In genomic region chr1:233615571-233615970, GRCh38 we compare ENCODE assay signal across 9 cellular contexts. TPM values are rescaled to one million over a fixed set of nuclear protein-coding genes. Genes with fewer than 3 reads are reported as not detected.
DNase-seq lines count a peak whose midpoint lies in the region; ATAC-seq, FAIRE-seq and TF ChIP-seq lines count a peak whose summit lies in the region.
"Had no signal": no experiment of that assay in that cellular context is flagged by ENCODE, and none has a peak within 500 bp of the region (broad histone marks: within the 10 kb centered on the region; RNA-seq: fewer than 3 reads in every experiment).

No MANE protein-coding gene starts in this region.

- no peaks in the 10 kb centered on the region for H3K9me3 Mint-ChIP-seq in activated naive CD4-positive, alpha-beta T cell treated with anti-CD3 and anti-CD28 coated beads, Interleukin-2, amount 10 ng/mL, durations not matched to agents 7 days and 5 days
- no peaks in the 10 kb centered on the region for H3K9me3 Mint-ChIP-seq in activated naive CD4-positive, alpha-beta T cell treated with anti-CD3 and anti-CD28 coated beads for 36 hours

- H2AFZ ChIP-seq in GM12878 (ENCODE audit: control insufficient read depth, low read depth, low read length) (no peak overlapping the region), keratinocyte (ENCODE audit: control insufficient read depth, low read length) (peak overlapping the region; percentile 54)

- in situ Hi-C loops in GM12878 (cut with MboI) (no loop called here), transverse colon (cut with MboI; ENCODE audit: low pct_ligation_motif_present in 1 of 4, low pct_unique_long_range_greater_than_20kb in 1 of 4, low sequenced_read_pairs in 3 of 4) (no loop called here)

- SMC1A ChIA-PET in GM12878 (lab: Charles Lee; ENCODE audit: uncharacterized antibody, unreplicated experiment), result interaction anchor here (1.2 to 1.7 kb wide), 2 partner anchors 15 to 39 kb away, joined by 4 to 5 read pairs; no protein-coding TSS in a partner anchor

- CTCF ChIA-PET in activated naive CD4-positive, alpha-beta T cell treated with anti-CD3 and anti-CD28 coated beads, Interleukin-2, amount 10 ng/mL, durations not matched to agents 7 days and 5 days (lab: Charles Lee), result no interaction called here
- CTCF ChIA-PET in activated naive CD4-positive, alpha-beta T cell treated with anti-CD3 and anti-CD28 coated beads for 36 hours (lab: Charles Lee), result no interaction called here
- CTCF ChIA-PET in GM12878 (lab: Yijun Ruan, JAX), result interaction anchor here (1.1 kb wide), 1 partner anchor 17 kb away, joined by 3 read pairs; no protein-coding TSS in a partner anchor

- no peaks in the 10 kb centered on the region for H4K20me1 ChIP-seq in GM12878 (ENCODE audit: control insufficient read depth, insufficient read depth)
- H4K20me1 ChIP-seq in keratinocyte (ENCODE audit: control insufficient read depth, extremely low read depth, insufficient read depth, low read length), result no peaks in the 10 kb centered on the region

- intact Hi-C loops in activated naive CD4-positive, alpha-beta T cell treated with anti-CD3 and anti-CD28 coated beads for 36 hours (cut with micrococcal nuclease), result no loop called here
- intact Hi-C loops in GM12878 (cut with micrococcal nuclease; ENCODE audit: unreplicated experiment), result loop anchor here (5.0 kb wide), 1 partner anchor 177 kb away; no protein-coding TSS in a partner anchor
- intact Hi-C loops in transverse colon (cut with DNase I; ENCODE audit: low total_unique reads), result no loop called here
- intact Hi-C loops in prostate gland (cut with DNase I), result no loop called here

- TF ChIP-seq CTCF in GM12878 (IDR thresholded peaks at IDR 0.05 in 2 of 3, conservative IDR thresholded peaks at IDR 0.05 in 1 of 3; ENCODE audit: control insufficient read depth in 2 of 3, extremely low read depth in 1 of 3, insufficient read depth in 1 of 3, low read depth in 3 of 3, low read length in 3 of 3), result no peak
- no peak for TF ChIP-seq CTCF in keratinocyte (optimal IDR thresholded peaks at IDR 0.05 in 1 of 3, IDR thresholded peaks at IDR 0.05 in 1 of 3, conservative IDR thresholded peaks at IDR 0.05 in 1 of 3; ENCODE audit: extremely low read depth in 1 of 3, insufficient read depth in 2 of 3, low read length in 3 of 3)
- no peak for TF ChIP-seq CTCF in transverse colon (IDR thresholded peaks at IDR 0.05)
- TF ChIP-seq CTCF in prostate gland (IDR thresholded peaks at IDR 0.05), result no peak

- TF ChIP-seq EP300 in GM12878 (IDR thresholded peaks at IDR 0.05; ENCODE audit: borderline replicate concordance in 1 of 2, control insufficient read depth in 1 of 2, low read depth in 2 of 2, low read length in 2 of 2) (no peak), transverse colon (IDR thresholded peaks at IDR 0.05; ENCODE audit: low read depth) (no peak)

- TF ChIP-seq RAD21 in GM12878 (IDR thresholded peaks at IDR 0.05; ENCODE audit: insufficient read depth, low read depth, low read length), result no peak

- H3K27me3 ChIP-seq in GM12878 (replicated peaks in 1 of 2; ENCODE audit: control insufficient read depth in 2 of 2, insufficient read depth in 2 of 2, low read length in 1 of 2) (no peaks in the 10 kb centered on the region), keratinocyte (ENCODE audit: control insufficient read depth, extremely low read depth, insufficient read depth, low read length) (no peaks in the 10 kb centered on the region), transverse colon (peaks cover 18% of the 10 kb centered on the region), prostate gland (replicated peaks; ENCODE audit: insufficient read depth) (no peaks in the 10 kb centered on the region), MG63 (peaks cover 25% of the 10 kb centered on the region)

- 71% methylated on average over 3 of the region's 3 CpGs for WGBS in GM12878 (ENCODE audit: insufficient coverage, insufficient replicate concordance, low lambda C conversion rate, missing lambda C conversion rate)
- WGBS in transverse colon (ENCODE audit: low coverage in 1 of 2), 2 donors, result 44 to 45% methylated on average over 2 to 3 of the region's 3 CpGs
- WGBS in prostate gland, result 39% methylated on average over 3 of the region's 3 CpGs

- peaks cover 2% of the 10 kb centered on the region for H3K9me1 ChIP-seq in keratinocyte (ENCODE audit: control insufficient read depth, extremely low read depth, insufficient read depth, low read length)

- peaks cover 11% of the 10 kb centered on the region for H3K4me1 Mint-ChIP-seq in activated naive CD4-positive, alpha-beta T cell treated with anti-CD3 and anti-CD28 coated beads, Interleukin-2, amount 10 ng/mL, durations not matched to agents 7 days and 5 days
- peaks cover 5% of the 10 kb centered on the region for H3K4me1 Mint-ChIP-seq in activated naive CD4-positive, alpha-beta T cell treated with anti-CD3 and anti-CD28 coated beads for 36 hours (ENCODE audit: low read depth)

- H3K27ac ChIP-seq in GM12878 (ENCODE audit: control insufficient read depth, insufficient read depth) (peak overlapping the region; percentile 25; the same call in 1 of the 2 replicates), keratinocyte (ENCODE audit: control insufficient read depth, insufficient read depth, low read length) (peak overlapping the region; percentile 98), transverse colon (peak overlapping the region; percentile 84 to 88 (median 86)), prostate gland (no peak overlapping the region)

- peaks cover 61% of the 10 kb centered on the region for H3K27me3 Mint-ChIP-seq in activated naive CD4-positive, alpha-beta T cell treated with anti-CD3 and anti-CD28 coated beads, Interleukin-2, amount 10 ng/mL, durations not matched to agents 7 days and 5 days
- H3K27me3 Mint-ChIP-seq in activated naive CD4-positive, alpha-beta T cell treated with anti-CD3 and anti-CD28 coated beads for 36 hours (ENCODE audit: low read depth), result peaks cover 60% of the 10 kb centered on the region

- H3K4me3 ChIP-seq in GM12878 (peak overlapping the region; percentile 81; the same call in 1 of the 2 replicates), keratinocyte (ENCODE audit: control insufficient read depth in 2 of 3, extremely low read depth in 1 of 3, insufficient read depth in 2 of 3, low read depth in 1 of 3, low read length in 3 of 3) (peak overlapping the region; percentile 78 to 98 (median 91)), transverse colon (peak overlapping the region in 3 of 4 donors; percentile 52 to 70 (median 60)), prostate gland (peak overlapping the region in 1 of 2 donors; percentile 43), MG63 (no peak overlapping the region)

- RAD21 ChIA-PET in GM12878 (lab: Charles Lee; ENCODE audit: unreplicated experiment), result interaction anchor here (1.0 to 2.0 kb wide), 2 partner anchors 15 to 58 kb away, joined by 4 to 6 read pairs; no protein-coding TSS in a partner anchor

- H3K4me2 ChIP-seq in GM12878 (ENCODE audit: control insufficient read depth, insufficient read depth), result peak overlapping the region; percentile 97
- peak overlapping the region; percentile 98 for H3K4me2 ChIP-seq in keratinocyte (ENCODE audit: control insufficient read depth, extremely low read depth, insufficient read depth, low read depth, low read length)

- peak overlapping the region; percentile 63 for H3K4me3 Mint-ChIP-seq in activated naive CD4-positive, alpha-beta T cell treated with anti-CD3 and anti-CD28 coated beads, Interleukin-2, amount 10 ng/mL, durations not matched to agents 7 days and 5 days
- no peak overlapping the region for H3K4me3 Mint-ChIP-seq in activated naive CD4-positive, alpha-beta T cell treated with anti-CD3 and anti-CD28 coated beads for 36 hours

- TF ChIP-seq POLR2A in GM12878 (IDR thresholded peaks at IDR 0.05; ENCODE audit: low read depth, low read length) (no peak), transverse colon (IDR thresholded peaks at IDR 0.05) (no peak), prostate gland (IDR thresholded peaks at IDR 0.05) (no peak)

- H3K27ac Mint-ChIP-seq in activated naive CD4-positive, alpha-beta T cell treated with anti-CD3 and anti-CD28 coated beads, Interleukin-2, amount 10 ng/mL, durations not matched to agents 7 days and 5 days, result no peak overlapping the region
- no peak overlapping the region for H3K27ac Mint-ChIP-seq in activated naive CD4-positive, alpha-beta T cell treated with anti-CD3 and anti-CD28 coated beads for 36 hours

- FAIRE-seq in GM12878 (lab: Jason Lieb, UNC) (no peak), keratinocyte (lab: Jason Lieb, UNC) (no peak)
- FAIRE-seq: G401.6 had no signal

- POLR2A ChIA-PET in GM12878 (lab: Charles Lee), result interaction anchor here (0.9 kb wide), 1 partner anchor 156 kb away, joined by 7 read pairs; no protein-coding TSS in a partner anchor

- H3K79me2 ChIP-seq in GM12878 (ENCODE audit: control insufficient read depth, insufficient read depth, low read length) (peaks cover 29% of the 10 kb centered on the region), keratinocyte (ENCODE audit: control insufficient read depth, insufficient read depth, low read length) (peaks cover 46% of the 10 kb centered on the region)

- peaks cover 2% of the 10 kb centered on the region for H3K36me3 Mint-ChIP-seq in activated naive CD4-positive, alpha-beta T cell treated with anti-CD3 and anti-CD28 coated beads, Interleukin-2, amount 10 ng/mL, durations not matched to agents 7 days and 5 days
- no peaks in the 10 kb centered on the region for H3K36me3 Mint-ChIP-seq in activated naive CD4-positive, alpha-beta T cell treated with anti-CD3 and anti-CD28 coated beads for 36 hours (ENCODE audit: low read depth)

- no TSS peak for BruUV-seq in GM12878 (replicated peaks; lab: Mats Ljungman, UMichigan)

- dilution Hi-C loops in keratinocyte (cut with MboI; ENCODE audit: extremely low pct_ligation_motif_present, low sequenced_read_pairs), result no loop called here

- ATAC-seq in GM12878 (no peak), GM21381 (IDR thresholded peaks at IDR 0.05; ENCODE audit: unreplicated experiment) (no peak)

- H3K4me1 ChIP-seq in GM12878 (ENCODE audit: control insufficient read depth, insufficient read depth, low read length) (peaks cover 19% of the 10 kb centered on the region), keratinocyte (ENCODE audit: control insufficient read depth, extremely low read depth, insufficient read depth, low read length) (peaks cover 11% of the 10 kb centered on the region), transverse colon (peaks cover 0 to 16% (median 2%) of the 10 kb centered on the region in 4 donors), prostate gland (replicated peaks) (no peaks in the 10 kb centered on the region)

- no peaks in the 10 kb centered on the region for H3K36me3 ChIP-seq in GM12878 (ENCODE audit: control insufficient read depth in 2 of 2, insufficient read depth in 2 of 2, low read length in 1 of 2)
- peaks cover 5 to 13% of the 10 kb centered on the region in 2 experiments for H3K36me3 ChIP-seq in keratinocyte (ENCODE audit: control insufficient read depth in 2 of 2, extremely low read depth in 1 of 2, insufficient read depth in 2 of 2, low read length in 2 of 2)
- H3K36me3 ChIP-seq in transverse colon, result no peaks in the 10 kb centered on the region
- H3K36me3 ChIP-seq in prostate gland, result no peaks in the 10 kb centered on the region
- no peaks in the 10 kb centered on the region for H3K36me3 ChIP-seq in MG63

- no peak for DNase-seq in activated naive CD4-positive, alpha-beta T cell treated with anti-CD3 and anti-CD28 coated beads, Interleukin-2, amount 10 ng/mL, durations not matched to agents 7 days and 5 days
- no peak for DNase-seq in activated naive CD4-positive, alpha-beta T cell treated with anti-CD3 and anti-CD28 coated beads for 36 hours
- no peak for DNase-seq in GM12878 (ENCODE audit: low read depth, low spot score)
- DNase-seq in keratinocyte (ENCODE audit: low read depth, low spot score), result no peak
- DNase-seq in transverse colon, result no peak
- DNase-seq in prostate gland (ENCODE audit: low spot score), result no peak
- no peak for DNase-seq in MG63

- H3K9me3 ChIP-seq in GM12878 (replicated peaks; ENCODE audit: control insufficient read depth, insufficient read depth, low read length), result no peaks in the 10 kb centered on the region; the same call in 2 of the 3 replicates
- no peaks in the 10 kb centered on the region for H3K9me3 ChIP-seq in keratinocyte (ENCODE audit: control insufficient read depth, low read depth, low read length)
- H3K9me3 ChIP-seq in transverse colon, result no peaks in the 10 kb centered on the region
- H3K9me3 ChIP-seq in prostate gland, result no peaks in the 10 kb centered on the region
- H3K9me3 ChIP-seq in MG63, result no peaks in the 10 kb centered on the region

- H3K9ac ChIP-seq in GM12878 (ENCODE audit: control insufficient read depth, insufficient read depth, low read length) (peak overlapping the region; percentile 78; the same call in 1 of the 2 replicates), keratinocyte (ENCODE audit: control insufficient read depth, extremely low read depth, insufficient read depth, low read length) (peak overlapping the region; percentile 95)

RNA-seq across cellular contexts. Expression of gene KCNK1, which starts 1.7 kb away (rescaled TPM):
- under 1 TPM; 0.21 to 0.44 TPM for total RNA-seq in activated naive CD4-positive, alpha-beta T cell treated with anti-CD3 and anti-CD28 coated beads for 36 hours
- 81.2 and 85.6 TPM in 2 replicates for total RNA-seq in GM12878 (2013; cell fraction: nucleolus; rRNA removed)
- total RNA-seq in GM12878 (2014; rRNA removed), result 14.2 and 15.0 TPM in 2 replicates
- total RNA-seq in GM12878 (2014; rRNA removed; fragmentation: Illumina TruSeq; extraction: Trizol), result 12.4 and 13.0 TPM in 2 replicates
- 17.0 and 18.6 TPM in 2 replicates for total RNA-seq in GM12878 (2021)
- 4.1 TPM for polyA plus RNA-seq in GM12878 (2011; ENCODE audit: low read depth)
- polyA plus RNA-seq in GM12878 (2011; rRNA removed), result 27.6 and 28.4 TPM in 2 replicates
- 26.5 and 28.7 TPM in 2 replicates for polyA plus RNA-seq in GM12878 (2011; cell fraction: cytosol; rRNA removed)
- polyA plus RNA-seq in GM12878 (2011; cell fraction: nucleus; rRNA removed), result 20.3 and 25.4 TPM in 2 replicates
- polyA plus RNA-seq in GM12878 (2012), result 6.8 and 10.7 TPM in 2 replicates
- polyA plus RNA-seq in GM12878 (2014; fragmentation: Illumina TruSeq; extraction: Trizol), result 10.6 and 12.3 TPM in 2 replicates
- polyA plus RNA-seq in GM12878 (2014; fragmentation: Nextera tagmentation; extraction: Ambion mirVana), result 10 to 100 TPM in 1 of 2 experiments, 1 to 10 TPM in 1; 9.4 to 14.6 TPM
- 14.3 and 16.0 TPM in 2 replicates for polyA plus RNA-seq in GM12878 (2014; rRNA removed)
- 10 to 100 TPM; 15.6 to 18.6 TPM for polyA plus RNA-seq in GM12878 (2016; fragmentation: Nextera tagmentation; extraction: Ambion mirVana)
- polyA minus RNA-seq in GM12878 (2011; rRNA and poly(A)+ RNA removed), result 36.1 and 43.6 TPM in 2 replicates
- 18.0 and 18.2 TPM in 2 replicates for polyA minus RNA-seq in GM12878 (2011; cell fraction: cytosol; rRNA and poly(A)+ RNA removed)
- 15.6 and 29.0 TPM in 2 replicates for polyA minus RNA-seq in GM12878 (2011; cell fraction: nucleus; rRNA and poly(A)+ RNA removed)
- polyA plus RNA-seq in keratinocyte, result 14.0 to 17.5 TPM (median 17.3 TPM) in 3 replicates
- polyA plus RNA-seq in keratinocyte (2011; ENCODE audit: low read depth), result 17.5 TPM
- 10.4 and 15.3 TPM in 2 replicates for polyA plus RNA-seq in keratinocyte (2011; cell fraction: cytosol; rRNA removed)
- polyA plus RNA-seq in keratinocyte (2011; cell fraction: nucleus; rRNA removed), result 23.6 and 28.3 TPM in 2 replicates
- 11.5 and 43.7 TPM in 2 replicates for polyA plus RNA-seq in keratinocyte (2012; ENCODE audit: low replicate concordance)
- 26.4 to 41.8 TPM (median 35.9 TPM) in 3 replicates for polyA minus RNA-seq in keratinocyte
- 31.1 TPM for polyA minus RNA-seq in keratinocyte (2011; cell fraction: cytosol; rRNA and poly(A)+ RNA removed)
- 16.2 and 21.3 TPM in 2 replicates for polyA minus RNA-seq in keratinocyte (2011; cell fraction: nucleus; rRNA and poly(A)+ RNA removed)
- total RNA-seq in transverse colon, result 10 to 100 TPM in 3 of 4 donors, 1 to 10 TPM in 1; 1.2 to 25.7 (median 21.7) TPM
- total RNA-seq in prostate gland, result 1 to 10 TPM; 4.0 to 9.7 TPM
- total RNA-seq in MG63 (2014; rRNA removed; shearing (Covaris generic); ENCODE audit: low replicate concordance), result 0.52 and 0.53 TPM in 2 replicates

Comparison
In these comparisons a context has a peak if more than half of its experiments do, and no peak if none do; other contexts are left out.
1. H3K27ac ChIP-seq: peak in GM12878 (single experiment), keratinocyte (single experiment) and transverse colon (4 of 4); none in prostate gland (0 of 2).